ENCODE assay signal across 22 cellular contexts in genomic region chrX:3191821-3192220, GRCh38.
"Had no signal": no experiment of that assay in that cellular context is flagged by ENCODE, and none has a peak within 500 bp of the region (broad histone marks: within the 10 kb centered on the region; RNA-seq: fewer than 3 reads in every experiment).

No MANE protein-coding gene starts in this region.

- H3K4me1 ChIP-seq: heart right ventricle, left ventricle myocardium inferior, parathyroid adenoma, sigmoid colon, spleen, upper lobe of left lung had no signal

- H3K9me3 Mint-ChIP-seq: activated CD8-positive, alpha-beta T cell treated with anti-CD3 and anti-CD28 coated beads for 36 hours; activated T-helper 2 cell treated with anti-CD3 and anti-CD28 coated beads, Interferon-gamma antibody, Interleukin-2, Interleukin-4, amounts not matched to agents 10 μg/mL and 5 μg/mL and 100 μg/mL, durations not matched to agents 14 hours and 24 hours and 36 hours had no signal

- H3K4me3 ChIP-seq: heart right ventricle, left ventricle myocardium inferior, sigmoid colon, spleen, thoracic aorta, upper lobe of left lung had no signal

- H3K9me3 ChIP-seq: left ventricle myocardium inferior, sigmoid colon, thoracic aorta, upper lobe of left lung had no signal

- H3K79me2 ChIP-seq: parathyroid adenoma had no signal

- H3K36me3 ChIP-seq: heart right ventricle, left ventricle myocardium inferior, sigmoid colon, spleen, thoracic aorta, upper lobe of left lung had no signal

- H2AFZ ChIP-seq: parathyroid adenoma had no signal

- H3K27ac Mint-ChIP-seq: activated CD8-positive, alpha-beta T cell treated with anti-CD3 and anti-CD28 coated beads for 36 hours; activated naive CD8-positive, alpha-beta T cell treated with anti-CD3 and anti-CD28 coated beads, Interleukin-2, amount 10 ng/mL, durations not matched to agents 7 days and 5 days; activated T-helper 2 cell treated with anti-CD3 and anti-CD28 coated beads, Interferon-gamma antibody, Interleukin-2, Interleukin-4, amounts not matched to agents 10 μg/mL and 5 μg/mL and 100 μg/mL, durations not matched to agents 14 hours and 24 hours and 36 hours; brain; naive B cell; stimulated activated memory B cell treated with anti-CD40 and anti-IgM and Interleukin-4, amounts not matched to agents 10 μg/mL and 1 μg/mL and 100 μg/mL, for 72 hours; T-cell had no signal

- H3K36me3 Mint-ChIP-seq: activated naive CD8-positive, alpha-beta T cell treated with anti-CD3 and anti-CD28 coated beads, Interleukin-2, amount 10 ng/mL, durations not matched to agents 7 days and 5 days; brain; stimulated activated memory B cell treated with anti-CD40 and anti-IgM and Interleukin-4, amounts not matched to agents 10 μg/mL and 1 μg/mL and 100 μg/mL, for 72 hours; T-cell had no signal

- H3K4me3 Mint-ChIP-seq: activated CD8-positive, alpha-beta T cell treated with anti-CD3 and anti-CD28 coated beads for 36 hours; activated naive CD8-positive, alpha-beta T cell treated with anti-CD3 and anti-CD28 coated beads, Interleukin-2, amount 10 ng/mL, durations not matched to agents 7 days and 5 days; brain; naive B cell; stimulated activated memory B cell treated with anti-CD40 and anti-IgM and Interleukin-4, amounts not matched to agents 10 μg/mL and 1 μg/mL and 100 μg/mL, for 72 hours; T-cell had no signal

- DNase-seq: activated CD4-positive, alpha-beta T cell treated with anti-CD3 and anti-CD28 coated beads for 48 hours; activated CD4-positive, CD25-positive, alpha-beta regulatory T cell; activated CD8-positive, alpha-beta T cell treated with anti-CD3 and anti-CD28 coated beads for 36 hours; activated naive CD4-positive, alpha-beta T cell treated with Interleukin-2 at 50 U/mL for 16 hours; activated naive CD8-positive, alpha-beta T cell treated with anti-CD3 and anti-CD28 coated beads, Interleukin-2, amount 10 ng/mL, durations not matched to agents 7 days and 5 days; activated T-cell treated with anti-CD3 and anti-CD28 coated beads, Interleukin-2, amount 50 U/mL, for 1 hour; caudate nucleus; heart right ventricle; left ventricle myocardium inferior; mammary epithelial cell; naive B cell; sigmoid colon; spleen; stimulated activated CD4-positive, alpha-beta T cell treated with anti-CD3 and anti-CD28 coated beads, Interleukin-4, amount 100 ng/mL, for 4 hours; T-cell; T-helper 9 cell; upper lobe of left lung had no signal

- H3K4me1 Mint-ChIP-seq: activated naive CD8-positive, alpha-beta T cell treated with anti-CD3 and anti-CD28 coated beads, Interleukin-2, amount 10 ng/mL, durations not matched to agents 7 days and 5 days; brain; naive B cell; stimulated activated memory B cell treated with anti-CD40 and anti-IgM and Interleukin-4, amounts not matched to agents 10 μg/mL and 1 μg/mL and 100 μg/mL, for 72 hours; T-cell had no signal

- H3K27me3 Mint-ChIP-seq: activated CD8-positive, alpha-beta T cell treated with anti-CD3 and anti-CD28 coated beads for 36 hours; activated naive CD8-positive, alpha-beta T cell treated with anti-CD3 and anti-CD28 coated beads, Interleukin-2, amount 10 ng/mL, durations not matched to agents 7 days and 5 days; stimulated activated memory B cell treated with anti-CD40 and anti-IgM and Interleukin-4, amounts not matched to agents 10 μg/mL and 1 μg/mL and 100 μg/mL, for 72 hours had no signal

- H3K27ac ChIP-seq: heart right ventricle, left ventricle myocardium inferior, parathyroid adenoma, sigmoid colon, spleen, thoracic aorta, upper lobe of left lung had no signal

- H3K9ac ChIP-seq: parathyroid adenoma had no signal

- H3K27me3 ChIP-seq: heart right ventricle, sigmoid colon, spleen, upper lobe of left lung had no signal
